10 cellular contexts compared by ENCODE assay signal in genomic region chr1:147579532-147580199, GRCh38. TPM values are rescaled to one million over a fixed set of nuclear protein-coding genes. Genes with fewer than 3 reads are reported as not detected.
A peak's percentile ranks its signal among the peaks of the same experiment; 100 is the strongest.
DNase-seq lines count a peak whose midpoint lies in the region; ATAC-seq and TF ChIP-seq lines count a peak whose summit lies in the region.
"Had no signal": no experiment of that assay in that cellular context is flagged by ENCODE, and none has a peak within 500 bp of the region (broad histone marks: within the 10 kb centered on the region; RNA-seq: fewer than 3 reads in every experiment).

No MANE protein-coding gene starts in this region.

- H3K4me2 ChIP-seq in hepatocyte: peak overlapping the region; percentile 72

- H3K36me3 ChIP-seq in hepatocyte (replicated peaks; ENCODE audit: insufficient read depth, low read depth): no peaks in the 10 kb centered on the region
- no peaks in the 10 kb centered on the region for H3K36me3 ChIP-seq in upper lobe of left lung

- H3K4me1 ChIP-seq in hepatocyte (ENCODE audit: insufficient read depth): peaks cover 43% of the 10 kb centered on the region
- peaks cover 0 to 14% (median 2%) of the 10 kb centered on the region in 4 donors for H3K4me1 ChIP-seq in upper lobe of left lung

- no peaks in the 10 kb centered on the region for H3K9me3 Mint-ChIP-seq in activated naive CD4-positive, alpha-beta T cell treated with anti-CD3 and anti-CD28 coated beads, Interleukin-2, amount 50 U/mL, for 72 hours
- H3K9me3 Mint-ChIP-seq in activated CD8-positive, alpha-beta T cell treated with anti-CD3 and anti-CD28 coated beads, Interleukin-2, amount 10 ng/mL, durations not matched to agents 7 days and 5 days (ENCODE audit: insufficient read depth): no peaks in the 10 kb centered on the region

- H3K4me1 Mint-ChIP-seq in activated CD8-positive, alpha-beta T cell treated with anti-CD3 and anti-CD28 coated beads, Interleukin-2, amount 10 ng/mL, durations not matched to agents 7 days and 5 days (ENCODE audit: low read depth): peaks cover 26% of the 10 kb centered on the region

- H3K27me3 ChIP-seq in hepatocyte (no peaks in the 10 kb centered on the region), upper lobe of left lung (no peaks in the 10 kb centered on the region)

- H3K9me3 ChIP-seq in hepatocyte (ENCODE audit: low read depth): no peaks in the 10 kb centered on the region
- H3K9me3 ChIP-seq in upper lobe of left lung: no peaks in the 10 kb centered on the region

- no peaks in the 10 kb centered on the region for H3K36me3 Mint-ChIP-seq in activated naive CD4-positive, alpha-beta T cell treated with anti-CD3 and anti-CD28 coated beads, Interleukin-2, amount 50 U/mL, for 72 hours
- H3K36me3 Mint-ChIP-seq in activated CD8-positive, alpha-beta T cell treated with anti-CD3 and anti-CD28 coated beads, Interleukin-2, amount 10 ng/mL, durations not matched to agents 7 days and 5 days (ENCODE audit: low read depth): peaks cover 4% of the 10 kb centered on the region

- no peaks in the 10 kb centered on the region for H4K20me1 ChIP-seq in hepatocyte (ENCODE audit: insufficient read depth, poor library complexity, severe bottlenecking)

- H3K79me2 ChIP-seq in hepatocyte: peaks cover 70% of the 10 kb centered on the region

- H2AFZ ChIP-seq in hepatocyte: peak overlapping the region; percentile 14

- H3K27ac ChIP-seq in hepatocyte (peak overlapping the region; percentile 96), upper lobe of left lung (no peak overlapping the region)

- peaks cover 19% of the 10 kb centered on the region for H3K27me3 Mint-ChIP-seq in activated CD8-positive, alpha-beta T cell treated with anti-CD3 and anti-CD28 coated beads, Interleukin-2, amount 10 ng/mL, durations not matched to agents 7 days and 5 days (ENCODE audit: low read depth)

- H3K9me2 ChIP-seq in hepatocyte (replicated peaks; ENCODE audit: insufficient read depth): no peaks in the 10 kb centered on the region

- H3K4me3 ChIP-seq in hepatocyte: no peak overlapping the region
- H3K4me3 ChIP-seq in upper lobe of left lung: no peak overlapping the region

- CTCF ChIA-PET in activated CD8-positive, alpha-beta T cell treated with anti-CD3 and anti-CD28 coated beads, Interleukin-2, amount 10 ng/mL, durations not matched to agents 7 days and 5 days (lab: Charles Lee): interaction anchor here (1.5 kb wide), 1 partner anchor 9 kb away, joined by 6 read pairs; no protein-coding TSS in a partner anchor

- DNase-seq in activated naive CD4-positive, alpha-beta T cell treated with anti-CD3 and anti-CD28 coated beads, Interleukin-2, amount 50 U/mL, for 72 hours (ENCODE audit: low spot score in 2 of 2): no peak
- no peak for DNase-seq in activated naive CD4-positive, alpha-beta T cell treated with Interleukin-2 at 50 U/mL for 16 hours
- DNase-seq in activated CD8-positive, alpha-beta T cell treated with anti-CD3 and anti-CD28 coated beads, Interleukin-2, amount 10 ng/mL, durations not matched to agents 7 days and 5 days: no peak
- DNase-seq in hepatocyte (ENCODE audit: low spot score) (peak; percentile 91), upper lobe of left lung (peak in 1 of 2 donors; percentile 72)
- DNase-seq: head of caudate nucleus, NCI-H1048 had no signal

- TF ChIP-seq EP300 in upper lobe of left lung (IDR thresholded peaks at IDR 0.05): no peak

- no peak for TF ChIP-seq POLR2A in upper lobe of left lung (IDR thresholded peaks at IDR 0.05)

- ATAC-seq in activated naive CD4-positive, alpha-beta T cell treated with anti-CD3 and anti-CD28 coated beads, Interleukin-2, amount 50 U/mL, for 72 hours: peak; percentile 75 to 83
- ATAC-seq in activated CD8-positive, alpha-beta T cell treated with anti-CD3 and anti-CD28 coated beads, Interleukin-2, amount 10 ng/mL, durations not matched to agents 7 days and 5 days: peak; percentile 55
- ATAC-seq in upper lobe of left lung (ENCODE audit: low FRiP score in 2 of 2) (peak; percentile 45 to 77), GM19455 (IDR thresholded peaks at IDR 0.05; ENCODE audit: unreplicated experiment) (no peak), HG03565 (IDR thresholded peaks at IDR 0.05; ENCODE audit: unreplicated experiment) (no peak), GM21723 (IDR thresholded peaks at IDR 0.05; ENCODE audit: unreplicated experiment) (no peak)

- TF ChIP-seq CTCF in hepatocyte (IDR thresholded peaks at IDR 0.05; ENCODE audit: poor library complexity) (no peak), upper lobe of left lung (IDR thresholded peaks at IDR 0.05) (no peak)

- peak overlapping the region; percentile 8 to 50 for H3K27ac Mint-ChIP-seq in activated naive CD4-positive, alpha-beta T cell treated with anti-CD3 and anti-CD28 coated beads, Interleukin-2, amount 50 U/mL, for 72 hours
- no peak overlapping the region for H3K27ac Mint-ChIP-seq in activated CD8-positive, alpha-beta T cell treated with anti-CD3 and anti-CD28 coated beads, Interleukin-2, amount 10 ng/mL, durations not matched to agents 7 days and 5 days

- H3K4me3 Mint-ChIP-seq in activated CD8-positive, alpha-beta T cell treated with anti-CD3 and anti-CD28 coated beads, Interleukin-2, amount 10 ng/mL, durations not matched to agents 7 days and 5 days: no peak overlapping the region

- WGBS in hepatocyte (ENCODE audit: low lambda C conversion rate, missing lambda C conversion rate): 12% methylated on average over 6 of the region's 6 CpGs
- WGBS in upper lobe of left lung, 2 donors: 39% methylated on average over 6 of the region's 6 CpGs

- POLR2A ChIA-PET in activated CD8-positive, alpha-beta T cell treated with anti-CD3 and anti-CD28 coated beads, Interleukin-2, amount 10 ng/mL, durations not matched to agents 7 days and 5 days (lab: Charles Lee): no interaction called here

RNA-seq across cellular contexts. Expression of gene BCL9, which starts 38.4 kb away (rescaled TPM):
- 10 to 100 TPM; 24.8 to 34.3 TPM for total RNA-seq in activated naive CD4-positive, alpha-beta T cell treated with anti-CD3 and anti-CD28 coated beads, Interleukin-2, amount 50 U/mL, for 72 hours
- total RNA-seq in activated CD8-positive, alpha-beta T cell treated with anti-CD3 and anti-CD28 coated beads, Interleukin-2, amount 10 ng/mL, durations not matched to agents 7 days and 5 days: 10 to 100 TPM; 20.3 to 23.7 TPM
- total RNA-seq in hepatocyte (13.0 and 22.6 TPM in 2 replicates), upper lobe of left lung (10 to 100 TPM in 5 of 6 donors, 1 to 10 TPM in 1; 8.1 to 24.6 (median 14.6) TPM)
- polyA plus RNA-seq in hepatocyte: 16.5 and 17.0 TPM in 2 replicates

Comparison
In these comparisons a context has a peak if more than half of its experiments do, and no peak if none do; other contexts are left out.
1. ATAC-seq: peak in activated naive CD4-positive, alpha-beta T cell treated with anti-CD3 and anti-CD28 coated beads, Interleukin-2, amount 50 U/mL, for 72 hours (2 of 2), activated CD8-positive, alpha-beta T cell treated with anti-CD3 and anti-CD28 coated beads, Interleukin-2, amount 10 ng/mL, durations not matched to agents 7 days and 5 days (single experiment) and upper lobe of left lung (2 of 2); none in GM19455 (single experiment), HG03565 (single experiment) and GM21723 (single experiment).